Comparison of ENCODE assay signal across 34 cellular contexts in genomic region chr4:162969194-162969593, GRCh38.
"Had no signal": no experiment of that assay in that cellular context is flagged by ENCODE, and none has a peak within 500 bp of the region (broad histone marks: within the 10 kb centered on the region; RNA-seq: fewer than 3 reads in every experiment).

No MANE protein-coding gene starts in this region.

- H3K27ac ChIP-seq: KMS-11 had no signal

- H3K36me3 ChIP-seq: MG63 had no signal

- DNase-seq: Karpas-422, Kasumi-1, KG1, MG63, MM.1S, MV-4-11, NCI-H1048, NCI-H1092, NCI-H1092 treated with DMSO at 0.1 percent for 48 hours, NCI-H1105, NCI-H1105 treated with DMSO at 0.1 percent for 48 hours, NCI-H1417, NCI-H1417 treated with DMSO at 0.1 percent for 48 hours, NCI-H1436, NCI-H1436 treated with DMSO at 0.1 percent for 48 hours, NCI-H146, NCI-H1694, NCI-H1694 treated with DMSO at 0.1 percent for 48 hours, NCI-H187, NCI-H187 treated with DMSO at 0.1 percent for 48 hours, NCI-H1930, NCI-H2029, NCI-H2029 treated with DMSO at 0.1 percent for 48 hours, NCI-H2081, NCI-H2081 treated with DMSO at 0.1 percent for 48 hours, NCI-H2107, NCI-H2171, NCI-H2171 treated with DMSO at 0.1 percent for 48 hours, NCI-H2227 treated with DMSO at 0.1 percent for 48 hours, NCI-H226, NCI-H345, NCI-H446, NCI-H446 treated with DMSO at 0.1 percent for 48 hours had no signal

- H3K9me3 ChIP-seq: MG63 had no signal

- H3K27me3 ChIP-seq: MG63 had no signal

- H3K9ac ChIP-seq: KMS-11 had no signal

- H3K4me2 ChIP-seq: KMS-11 had no signal

- H3K4me3 ChIP-seq: MG63 had no signal
